ENCODE assay signal across 15 cellular contexts in genomic region chr1:113684153-113684541, GRCh38.
DNase-seq lines count a peak whose midpoint lies in the region; ATAC-seq and TF ChIP-seq lines count a peak whose summit lies in the region.
"Had no signal": no experiment of that assay in that cellular context is flagged by ENCODE, and none has a peak within 500 bp of the region (broad histone marks: within the 10 kb centered on the region; RNA-seq: fewer than 3 reads in every experiment).

No MANE protein-coding gene starts in this region.

- peaks cover 5% of the 10 kb centered on the region for H3K4me1 Mint-ChIP-seq in activated T-helper 2 cell treated with anti-CD3 and anti-CD28 coated beads, Interferon-gamma antibody, Interleukin-2, Interleukin-4, amounts not matched to agents 10 μg/mL and 5 μg/mL and 100 μg/mL, durations not matched to agents 14 hours and 24 hours and 36 hours (ENCODE audit: low read depth)

- TF ChIP-seq CTCF in adrenal gland (IDR thresholded peaks at IDR 0.05) (no peak), heart left ventricle (IDR thresholded peaks at IDR 0.05) (no peak)

- H3K4me3 ChIP-seq in BLaER1 treated with 17β-estradiol and CSF1 and Interleukin-3, amounts not matched to agents 10 nM and 100 nM: no peak overlapping the region
- H3K4me3 ChIP-seq in adrenal gland (no peak overlapping the region), heart left ventricle (no peak overlapping the region), H7 (ENCODE audit: insufficient read depth, low read depth, low read length) (no peak overlapping the region)
- H3K4me3 ChIP-seq: BLaER1, esophagus squamous epithelium had no signal

- peak overlapping the region in 7 of 11 experiments; percentile 52 to 64 (median 55); a peak in 14 of 22 replicates for H3K27ac ChIP-seq in BLaER1 treated with 17β-estradiol and CSF1 and Interleukin-3, amounts not matched to agents 10 nM and 100 nM
- peak overlapping the region in 1 of 5 donors; percentile 43 for H3K27ac ChIP-seq in adrenal gland
- H3K27ac ChIP-seq in heart left ventricle: peak overlapping the region in 10 of 12 donors; percentile 13 to 78 (median 52)
- H3K27ac ChIP-seq: BLaER1 had no signal

- peak overlapping the region in 2 of 11 experiments; percentile 28 to 45; a peak in 1 of 22 replicates for H3K9ac ChIP-seq in BLaER1 treated with 17β-estradiol and CSF1 and Interleukin-3, amounts not matched to agents 10 nM and 100 nM
- H3K9ac ChIP-seq: BLaER1 had no signal

- H3K9me3 Mint-ChIP-seq in activated T-helper 2 cell treated with anti-CD3 and anti-CD28 coated beads, Interferon-gamma antibody, Interleukin-2, Interleukin-4, amounts not matched to agents 10 μg/mL and 5 μg/mL and 100 μg/mL, durations not matched to agents 14 hours and 24 hours and 36 hours: no peaks in the 10 kb centered on the region
- H3K9me3 Mint-ChIP-seq: activated naive CD8-positive, alpha-beta T cell treated with anti-CD3 and anti-CD28 coated beads, Interleukin-2, amount 10 ng/mL, durations not matched to agents 7 days and 5 days; naive thymus-derived CD4-positive, alpha-beta T cell had no signal

- ATAC-seq in heart left ventricle: peak; percentile 44 to 85 (median 76)
- ATAC-seq: naive thymus-derived CD4-positive, alpha-beta T cell had no signal

- H3K4me1 ChIP-seq in BLaER1 treated with 17β-estradiol and CSF1 and Interleukin-3, amounts not matched to agents 10 nM and 100 nM: peaks cover 0 to 43% (median 14%) of the 10 kb centered on the region in 10 experiments; a peak in 14 of 20 replicates
- H3K4me1 ChIP-seq in adrenal gland (replicated peaks in 1 of 2) (peaks cover 0 to 5% of the 10 kb centered on the region in 2 donors), heart left ventricle (peaks cover 0 to 15% (median 5%) of the 10 kb centered on the region in 12 donors)
- H3K4me1 ChIP-seq: BLaER1 had no signal

- H3K4me2 ChIP-seq in BLaER1 treated with 17β-estradiol and CSF1 and Interleukin-3, amounts not matched to agents 10 nM and 100 nM: peak overlapping the region in 6 of 11 experiments; percentile 41 to 73 (median 62); a peak in 11 of 22 replicates
- H3K4me2 ChIP-seq: BLaER1 had no signal

- 59 to 72% (median 65%) methylated on average over 6 of the region's 6 CpGs for WGBS in adrenal gland, 4 donors
- 40 to 55% (median 48%) methylated on average over 6 of the region's 6 CpGs for WGBS in heart left ventricle, 4 donors

- no peak for TF ChIP-seq POLR2A in adrenal gland (IDR thresholded peaks at IDR 0.05)
- no peak for TF ChIP-seq POLR2A in heart left ventricle (IDR thresholded peaks at IDR 0.05)

- no peaks in the 10 kb centered on the region for H4K20me1 ChIP-seq in BLaER1 treated with 17β-estradiol and CSF1 and Interleukin-3, amounts not matched to agents 10 nM and 100 nM
- H4K20me1 ChIP-seq: BLaER1 had no signal

- peaks cover 4% of the 10 kb centered on the region for H3K36me3 Mint-ChIP-seq in activated T-helper 2 cell treated with anti-CD3 and anti-CD28 coated beads, Interferon-gamma antibody, Interleukin-2, Interleukin-4, amounts not matched to agents 10 μg/mL and 5 μg/mL and 100 μg/mL, durations not matched to agents 14 hours and 24 hours and 36 hours (ENCODE audit: low read depth)

- H3K27ac Mint-ChIP-seq in activated T-helper 2 cell treated with anti-CD3 and anti-CD28 coated beads, Interferon-gamma antibody, Interleukin-2, Interleukin-4, amounts not matched to agents 10 μg/mL and 5 μg/mL and 100 μg/mL, durations not matched to agents 14 hours and 24 hours and 36 hours: no peak overlapping the region
- H3K27ac Mint-ChIP-seq: activated naive CD8-positive, alpha-beta T cell treated with anti-CD3 and anti-CD28 coated beads, Interleukin-2, amount 10 ng/mL, durations not matched to agents 7 days and 5 days; naive thymus-derived CD4-positive, alpha-beta T cell had no signal

- intact Hi-C loops in adrenal gland (cut with DNase I) (no loop called here), heart left ventricle (cut with DNase I) (no loop called here), posterior vena cava (cut with DNase I) (no loop called here)
- intact Hi-C loops in activated T-helper 2 cell treated with anti-CD3 and anti-CD28 coated beads, Interferon-gamma antibody, Interleukin-2, Interleukin-4, amounts not matched to agents 10 μg/mL and 5 μg/mL and 100 μg/mL, durations not matched to agents 14 hours and 24 hours and 36 hours (cut with micrococcal nuclease): no loop called here

- DNase-seq in adrenal gland (peak in 5 of 7 donors; percentile 10 to 37 (median 24)), heart left ventricle (peak; percentile 30 to 73 (median 57)), posterior vena cava (ENCODE audit: low spot score) (peak; percentile 93), H7 (no peak), NCI-H2081 treated with DMSO at 0.1 percent for 48 hours (lab: John Stamatoyannopoulos, UW) (no peak)
- no peak for DNase-seq in activated T-helper 2 cell treated with anti-CD3 and anti-CD28 coated beads, Interferon-gamma antibody, Interleukin-2, Interleukin-4, amounts not matched to agents 10 μg/mL and 5 μg/mL and 100 μg/mL, durations not matched to agents 14 hours and 24 hours and 36 hours (ENCODE audit: low spot score)
- DNase-seq in stimulated activated naive CD4-positive, alpha-beta T cell treated with Interleukin-2 at 50 U/mL for 16 hours (lab: John Stamatoyannopoulos, UW): no peak
- DNase-seq: activated CD4-positive, alpha-beta T cell treated with anti-CD3 and anti-CD28 coated beads for 48 hours; activated naive CD8-positive, alpha-beta T cell treated with anti-CD3 and anti-CD28 coated beads, Interleukin-2, amount 10 ng/mL, durations not matched to agents 7 days and 5 days; esophagus squamous epithelium; naive thymus-derived CD4-positive, alpha-beta T cell; NCI-H2081; SHP77 had no signal

- H3K9me3 ChIP-seq in BLaER1 treated with 17β-estradiol and CSF1 and Interleukin-3, amounts not matched to agents 10 nM and 100 nM (replicated peaks in 1 of 11): no peaks in the 10 kb centered on the region
- H3K9me3 ChIP-seq in adrenal gland (replicated peaks in 1 of 3) (no peaks in the 10 kb centered on the region), heart left ventricle (no peaks in the 10 kb centered on the region)
- H3K9me3 ChIP-seq: BLaER1, esophagus squamous epithelium had no signal

- H3K36me3 ChIP-seq in BLaER1 treated with 17β-estradiol and CSF1 and Interleukin-3, amounts not matched to agents 10 nM and 100 nM: peaks cover 0 to 39% (median 5%) of the 10 kb centered on the region in 11 experiments; a peak in 8 of 22 replicates
- H3K36me3 ChIP-seq in adrenal gland (replicated peaks in 1 of 2) (no peaks in the 10 kb centered on the region), heart left ventricle (peaks cover 0 to 29% (median 0%) of the 10 kb centered on the region in 9 donors), H7 (replicated peaks; ENCODE audit: control insufficient read depth, insufficient read depth, low read length) (no peaks in the 10 kb centered on the region; the same call in 1 of the 2 replicates)
- H3K36me3 ChIP-seq: BLaER1 had no signal

- H3K27me3 ChIP-seq in BLaER1 treated with 17β-estradiol and CSF1 and Interleukin-3, amounts not matched to agents 10 nM and 100 nM: no peaks in the 10 kb centered on the region
- H3K27me3 ChIP-seq in adrenal gland (no peaks in the 10 kb centered on the region), heart left ventricle (no peaks in the 10 kb centered on the region), H7 (ENCODE audit: control insufficient read depth, insufficient read depth, low read length) (no peaks in the 10 kb centered on the region)
- H3K27me3 ChIP-seq: BLaER1, esophagus squamous epithelium had no signal

- H3K4me3 Mint-ChIP-seq in activated T-helper 2 cell treated with anti-CD3 and anti-CD28 coated beads, Interferon-gamma antibody, Interleukin-2, Interleukin-4, amounts not matched to agents 10 μg/mL and 5 μg/mL and 100 μg/mL, durations not matched to agents 14 hours and 24 hours and 36 hours (ENCODE audit: low read depth): no peak overlapping the region
- H3K4me3 Mint-ChIP-seq: activated naive CD8-positive, alpha-beta T cell treated with anti-CD3 and anti-CD28 coated beads, Interleukin-2, amount 10 ng/mL, durations not matched to agents 7 days and 5 days; naive thymus-derived CD4-positive, alpha-beta T cell had no signal

- no peaks in the 10 kb centered on the region for H3K27me3 Mint-ChIP-seq in activated T-helper 2 cell treated with anti-CD3 and anti-CD28 coated beads, Interferon-gamma antibody, Interleukin-2, Interleukin-4, amounts not matched to agents 10 μg/mL and 5 μg/mL and 100 μg/mL, durations not matched to agents 14 hours and 24 hours and 36 hours (ENCODE audit: low read depth)
- H3K27me3 Mint-ChIP-seq: activated naive CD8-positive, alpha-beta T cell treated with anti-CD3 and anti-CD28 coated beads, Interleukin-2, amount 10 ng/mL, durations not matched to agents 7 days and 5 days; naive thymus-derived CD4-positive, alpha-beta T cell had no signal

Comparison
In these comparisons a context has a peak if more than half of its experiments do, and no peak if none do; other contexts are left out.
1. DNase-seq: peak in adrenal gland (5 of 7), heart left ventricle (5 of 5) and posterior vena cava (single experiment); none in activated T-helper 2 cell treated with anti-CD3 and anti-CD28 coated beads, Interferon-gamma antibody, Interleukin-2, Interleukin-4, amounts not matched to agents 10 μg/mL and 5 μg/mL and 100 μg/mL, durations not matched to agents 14 hours and 24 hours and 36 hours (single experiment), H7 (single experiment), NCI-H2081 treated with DMSO at 0.1 percent for 48 hours (single experiment) and stimulated activated naive CD4-positive, alpha-beta T cell treated with Interleukin-2 at 50 U/mL for 16 hours (single experiment).